17 cellular contexts compared by ENCODE assay signal in genomic region chr15:101172421-101173097, GRCh38.
DNase-seq lines count a peak whose midpoint lies in the region; ATAC-seq, FAIRE-seq and TF ChIP-seq lines count a peak whose summit lies in the region.
"Had no signal": no experiment of that assay in that cellular context is flagged by ENCODE, and none has a peak within 500 bp of the region (broad histone marks: within the 10 kb centered on the region; RNA-seq: fewer than 3 reads in every experiment).

No MANE protein-coding gene starts in this region.

- H3F3A ChIP-seq in SK-N-SH (replicated peaks; ENCODE audit: insufficient read depth), result no peaks in the 10 kb centered on the region

- peak; percentile 74 for DNase-seq in SK-N-SH
- peak; percentile 86 for DNase-seq in NCI-H2171 (lab: John Stamatoyannopoulos, UW)
- DNase-seq in K562 (ENCODE audit: extremely low read depth in 1 of 4, low spot score in 3 of 4), result no peak
- DNase-seq in posterior vena cava (ENCODE audit: low spot score), result peak; percentile 64
- DNase-seq in activated CD4-positive, CD25-positive, alpha-beta regulatory T cell treated with anti-CD3 and anti-CD28 coated beads, Interleukin-2, amount 50 U/mL, for 72 hours, result no peak
- DNase-seq in dedifferentiated amniotic fluid mesenchymal stem cell (ENCODE audit: extremely low spot score), result no peak
- DNase-seq: activated CD4-positive, alpha-beta T cell treated with anti-CD3 and anti-CD28 coated beads, Interleukin-2, amount 10 ng/mL, durations not matched to agents 7 days and 5 days; DMS53; effector CD4-positive, alpha-beta T cell; foreskin keratinocyte; immature natural killer cell; NCI-H1048; NCI-H510A treated with DMSO at 0.1 percent for 48 hours; substantia nigra; T-helper 17 cell had no signal

- H3K36me3 ChIP-seq in SK-N-SH (replicated peaks in 1 of 2; ENCODE audit: control insufficient read depth in 1 of 2, insufficient read depth in 2 of 2, low read length in 1 of 2) (peaks cover 4 to 10% of the 10 kb centered on the region in 2 experiments), K562 (ENCODE audit: control insufficient read depth, insufficient read depth, low read length) (0 out of 3 replicates have a peak, but pooled peaks cover 6% of the 10 kb centered on the region)

- in situ Hi-C loops in K562 (cut with MboI), result no loop called here

- TF ChIP-seq POLR2A in K562 (conservative IDR thresholded peaks at IDR 0.05), result no peak

- no peak overlapping the region for H3K9ac ChIP-seq in SK-N-SH
- peak overlapping the region in 1 of 2 experiments; percentile 32; a peak in 1 of 4 replicates for H3K9ac ChIP-seq in K562 (ENCODE audit: insufficient read depth in 1 of 2, low read depth in 2 of 2, low read length in 2 of 2)

- BruUV-seq in K562 (replicated peaks; lab: Mats Ljungman, UMichigan), result no TSS peak

- H3K27ac ChIP-seq in SK-N-SH (ENCODE audit: low read depth in 2 of 2, low read length in 1 of 2) (peak overlapping the region in 1 of 2 experiments; percentile 89; a peak in 2 of 4 replicates), K562 (ENCODE audit: extremely low read depth, low read depth, low read length) (no peak overlapping the region)
- H3K27ac ChIP-seq: foreskin keratinocyte had no signal

- H3K79me2 ChIP-seq in SK-N-SH (ENCODE audit: insufficient read depth) (peaks cover 8% of the 10 kb centered on the region; the same call in 1 of the 2 replicates), K562 (ENCODE audit: control insufficient read depth, insufficient read depth, low read length) (no peaks in the 10 kb centered on the region)

- H3K9me2 ChIP-seq in SK-N-SH, result no peaks in the 10 kb centered on the region

- CTCF ChIA-PET in SK-N-SH (lab: Yijun Ruan, JAX), result interaction anchor here (0.8 to 1.5 kb wide), 2 partner anchors 32 to 79 kb away, joined by 3 read pairs; partner anchors contain the start of gene CHSY1
- CTCF ChIA-PET in K562 (lab: Yijun Ruan, JAX; ENCODE audit: low intra/inter-chr PET ratio), result no interaction called here

- H3K27me3 ChIP-seq in SK-N-SH (ENCODE audit: insufficient read depth) (no peaks in the 10 kb centered on the region), K562 (ENCODE audit: control insufficient read depth in 2 of 2, insufficient read depth in 2 of 2, low read length in 2 of 2) (no peaks in the 10 kb centered on the region)
- H3K27me3 ChIP-seq: foreskin keratinocyte had no signal

- H3K4me1 ChIP-seq in SK-N-SH (ENCODE audit: control insufficient read depth in 1 of 2, insufficient read depth in 2 of 2, low read depth in 1 of 2, low read length in 1 of 2) (peaks cover 24 to 61% of the 10 kb centered on the region in 2 experiments; a peak in 3 of 4 replicates), K562 (replicated peaks in 1 of 2; ENCODE audit: control insufficient read depth in 2 of 2, insufficient read depth in 2 of 2, low read length in 2 of 2) (peaks cover 21 to 35% of the 10 kb centered on the region in 2 experiments)

- TF ChIP-seq RAD21 in SK-N-SH (IDR thresholded peaks at IDR 0.05; ENCODE audit: low read length), result no peak
- no peak for TF ChIP-seq RAD21 in K562 (CRISPR knock-in tag; conservative IDR thresholded peaks at IDR 0.05 in 1 of 2, IDR thresholded peaks at IDR 0.05 in 1 of 2)

- no peaks in the 10 kb centered on the region for H3K9me3 ChIP-seq in SK-N-SH
- no peaks in the 10 kb centered on the region for H3K9me3 ChIP-seq in K562 (replicated peaks; ENCODE audit: control insufficient read depth, insufficient read depth, low read depth, low read length)

- TF ChIP-seq CTCF in SK-N-SH (IDR thresholded peaks at IDR 0.05), result no peak
- no peak for TF ChIP-seq CTCF in K562 (IDR thresholded peaks at IDR 0.05 in 2 of 3, conservative IDR thresholded peaks at IDR 0.05 in 1 of 3; ENCODE audit: insufficient read depth in 2 of 3, low read depth in 1 of 3, low read length in 3 of 3)

- ATAC-seq in SK-N-SH treated with all-trans-retinoic acid at 6 μM for 48 hours (no peak; the same call in 1 of the 3 replicates), K562 (no peak), GM18909 (IDR thresholded peaks at IDR 0.05; ENCODE audit: poor library complexity, unreplicated experiment) (no peak)
- ATAC-seq: foreskin keratinocyte, T-helper 17 cell had no signal

- H3K4me3 ChIP-seq in SK-N-SH (ENCODE audit: low read depth in 2 of 2, low read length in 1 of 2) (no peak overlapping the region), K562 (no peak overlapping the region)

- POLR2A ChIA-PET in SK-N-SH (lab: Yijun Ruan, JAX), result interaction anchor here (0.7 to 0.8 kb wide), 2 partner anchors 10 to 51 kb away, joined by 3 read pairs; no protein-coding TSS in a partner anchor
- POLR2A ChIA-PET in K562 (lab: Yijun Ruan, JAX), result no interaction called here

- H3K4me2 ChIP-seq in SK-N-SH (no peak overlapping the region), K562 (ENCODE audit: insufficient read depth, low read length) (no peak overlapping the region)

- WGBS in SK-N-SH (ENCODE audit: low lambda C conversion rate), result 76% methylated on average over 12 of the region's 17 CpGs
- WGBS in K562 (ENCODE audit: insufficient coverage, low coverage, missing lambda C conversion rate), result 40% methylated on average over 17 of the region's 17 CpGs

- TF ChIP-seq EP300 in SK-N-SH (IDR thresholded peaks at IDR 0.05; ENCODE audit: borderline replicate concordance in 1 of 2, low read depth in 1 of 2, low read length in 1 of 2) (0 out of 4 replicates have a peak, but pooled peaks of 1 of the 2 experiments have one; percentile 2), K562 (IDR thresholded peaks at IDR 0.05; ENCODE audit: low read length) (no peak)

- no peaks in the 10 kb centered on the region for H3K9me1 ChIP-seq in K562 (ENCODE audit: control insufficient read depth, insufficient read depth, low read length)

- intact Hi-C loops in K562 (cut with micrococcal nuclease), result no loop called here
- intact Hi-C loops in posterior vena cava (cut with DNase I), result loop anchor here in 1 of 2 donors (10.0 kb wide), 1 partner anchor 72 kb away; no protein-coding TSS in a partner anchor

- no peak for FAIRE-seq in K562 (lab: Jason Lieb, UNC)

- H4K20me1 ChIP-seq in SK-N-SH (ENCODE audit: insufficient read depth) (no peaks in the 10 kb centered on the region), K562 (replicated peaks; ENCODE audit: control insufficient read depth, insufficient read depth, low read length) (no peaks in the 10 kb centered on the region)

- H2AFZ ChIP-seq in SK-N-SH (ENCODE audit: low read depth) (no peak overlapping the region), K562 (ENCODE audit: low read depth, low read length) (no peak overlapping the region)

TF ChIP-seq in SK-N-SH, 30 proteins besides CTCF, POLR2A, EP300 and RAD21:
- TF ChIP-seq EZH2phosphoT487 (IDR thresholded peaks at IDR 0.05; ENCODE audit: borderline replicate concordance, low read depth), result no peak
- TF ChIP-seq TEAD4 (IDR thresholded peaks at IDR 0.05; ENCODE audit: borderline replicate concordance, insufficient read depth), result no peak

TF ChIP-seq in SK-N-SH treated with all-trans-retinoic acid at 6 μM for 48 hours, 23 proteins besides CTCF, POLR2A, EP300 and RAD21 (continues in another document):
- TF ChIP-seq, protein P1, sequence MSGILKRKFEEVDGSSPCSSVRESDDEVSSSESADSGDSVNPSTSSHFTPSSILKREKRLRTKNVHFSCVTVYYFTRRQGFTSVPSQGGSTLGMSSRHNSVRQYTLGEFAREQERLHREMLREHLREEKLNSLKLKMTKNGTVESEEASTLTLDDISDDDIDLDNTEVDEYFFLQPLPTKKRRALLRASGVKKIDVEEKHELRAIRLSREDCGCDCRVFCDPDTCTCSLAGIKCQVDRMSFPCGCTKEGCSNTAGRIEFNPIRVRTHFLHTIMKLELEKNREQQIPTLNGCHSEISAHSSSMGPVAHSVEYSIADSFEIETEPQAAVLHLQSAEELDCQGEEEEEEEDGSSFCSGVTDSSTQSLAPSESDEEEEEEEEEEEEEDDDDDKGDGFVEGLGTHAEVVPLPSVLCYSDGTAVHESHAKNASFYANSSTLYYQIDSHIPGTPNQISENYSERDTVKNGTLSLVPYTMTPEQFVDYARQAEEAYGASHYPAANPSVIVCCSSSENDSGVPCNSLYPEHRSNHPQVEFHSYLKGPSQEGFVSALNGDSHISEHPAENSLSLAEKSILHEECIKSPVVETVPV (CRISPR knock-in tag; IDR thresholded peaks at IDR 0.05), result no peak
- TF ChIP-seq RARB (CRISPR knock-in tag; IDR thresholded peaks at IDR 0.05) (no peak), ZNF8 (CRISPR knock-in tag; IDR thresholded peaks at IDR 0.05) (no peak)

TF ChIP-seq in K562, 482 proteins besides CTCF, POLR2A, EP300 and RAD21:
- TF ChIP-seq ZC3H11A (IDR thresholded peaks at IDR 0.05; ENCODE audit: low read depth, low read length) (no peak), TFE3 (CRISPR knock-in tag; IDR thresholded peaks at IDR 0.05) (no peak), ARID2 (IDR thresholded peaks at IDR 0.05) (no peak), ZBTB33 (CRISPR knock-in tag; IDR thresholded peaks at IDR 0.05) (peak; percentile 62; the same call in 1 of the 2 replicates), ARID1B (IDR thresholded peaks at IDR 0.05) (0 out of 2 replicates have a peak, but pooled peaks have one; percentile 17)

Comparison
In these comparisons a context has a peak if more than half of its experiments do, and no peak if none do; other contexts are left out.
1. DNase-seq: peak in SK-N-SH (single experiment), NCI-H2171 (single experiment) and posterior vena cava (single experiment); none in K562 (0 of 4), activated CD4-positive, CD25-positive, alpha-beta regulatory T cell treated with anti-CD3 and anti-CD28 coated beads, Interleukin-2, amount 50 U/mL, for 72 hours (single experiment) and dedifferentiated amniotic fluid mesenchymal stem cell (single experiment).
2. Of the 27 proteins assayed by ChIP-seq in both K562 and SK-N-SH: peak only in K562: ZBTB33; only in SK-N-SH: none; in both: none; in neither: 25; mixed calls (peak in some experiments, not most) for 1.